1 cellular context compared by ENCODE assay signal in genomic region chr14:35124127-35124526, GRCh38.
TF ChIP-seq lines count a peak whose summit lies in the region.

No MANE protein-coding gene starts in this region.

TF ChIP-seq in A549, 52 proteins besides CTCF, POLR2A, EP300 and RAD21 (continued from another document):
- TF ChIP-seq, protein P1, sequence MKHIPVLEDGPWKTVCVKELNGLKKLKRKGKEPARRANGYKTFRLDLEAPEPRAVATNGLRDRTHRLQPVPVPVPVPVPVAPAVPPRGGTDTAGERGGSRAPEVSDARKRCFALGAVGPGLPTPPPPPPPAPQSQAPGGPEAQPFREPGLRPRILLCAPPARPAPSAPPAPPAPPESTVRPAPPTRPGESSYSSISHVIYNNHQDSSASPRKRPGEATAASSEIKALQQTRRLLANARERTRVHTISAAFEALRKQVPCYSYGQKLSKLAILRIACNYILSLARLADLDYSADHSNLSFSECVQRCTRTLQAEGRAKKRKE (CRISPR knock-in tag; IDR thresholded peaks at IDR 0.05; ENCODE audit: low read depth) = no peak
- TF ChIP-seq HEYL (CRISPR knock-in tag; IDR thresholded peaks at IDR 0.05) = no peak
- TF ChIP-seq RFX5 (IDR thresholded peaks at IDR 0.05) = no peak
TF ChIP-seq in A549: peak in this region for 0.
